15 cellular contexts compared by ENCODE assay signal in the genomic region with DNA sequence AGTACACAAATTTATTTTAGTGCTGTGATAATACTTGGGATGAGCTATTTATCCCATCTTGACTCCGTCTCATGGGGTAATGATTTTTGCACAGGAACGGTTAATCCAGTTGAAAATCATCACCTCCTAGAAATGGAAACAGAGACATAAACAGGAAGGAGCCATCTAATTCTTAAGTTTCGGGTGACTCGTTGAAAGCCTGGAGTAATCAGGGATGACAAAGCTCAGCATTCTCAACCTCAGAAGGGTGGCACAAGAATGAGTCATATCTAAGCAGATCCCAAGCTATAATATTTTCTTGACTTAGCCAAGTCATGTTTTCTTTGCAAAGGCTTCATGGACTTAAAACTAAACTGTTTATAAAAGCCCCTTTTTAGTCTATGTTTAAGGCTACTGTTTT.
DNase-seq lines count a peak whose midpoint lies in the region; ATAC-seq, FAIRE-seq and TF ChIP-seq lines count a peak whose summit lies in the region.
"Had no signal": no experiment of that assay in that cellular context is flagged by ENCODE, and none has a peak within 500 bp of the region (broad histone marks: within the 10 kb centered on the region; RNA-seq: fewer than 3 reads in every experiment).

No MANE protein-coding gene starts in this region.

- peaks cover 10% of the 10 kb centered on the region for H3K9me3 Mint-ChIP-seq in natural killer cell treated with Interleukin-12 subunit alpha and Interleukin-12 subunit beta and Interleukin-15 and Interleukin-18, amount 100 ng/mL, for 72 hours
- H3K9me3 Mint-ChIP-seq: activated naive CD8-positive, alpha-beta T cell treated with anti-CD3 and anti-CD28 coated beads, Interleukin-2, amount 50 U/mL, for 24 hours had no signal

- ATAC-seq in gastrocnemius medialis: no peak
- ATAC-seq in natural killer cell treated with Interleukin-12 subunit alpha and Interleukin-12 subunit beta and Interleukin-15 and Interleukin-18, amount 100 ng/mL, for 72 hours: no peak
- ATAC-seq: activated CD8-positive, alpha-beta memory T cell treated with anti-CD3 and anti-CD28 coated beads, Interleukin-2, amount 10 ng/mL, durations not matched to agents 7 days and 5 days; activated naive CD8-positive, alpha-beta T cell treated with anti-CD3 and anti-CD28 coated beads, Interleukin-2, amount 50 U/mL, for 24 hours; sciatic nerve had no signal

- in situ Hi-C loops in gastrocnemius medialis (cut with MboI; ENCODE audit: low sequenced_read_pairs in 4 of 4): no loop called here

- H3K9me3 ChIP-seq in SK-N-MC (ENCODE audit: low read depth, low read length): no peaks in the 10 kb centered on the region
- H3K9me3 ChIP-seq in skeletal muscle satellite cell (replicated peaks; ENCODE audit: low read length): no peaks in the 10 kb centered on the region
- no peaks in the 10 kb centered on the region for H3K9me3 ChIP-seq in Peyer's patch
- H3K9me3 ChIP-seq in gastrocnemius medialis: no peaks in the 10 kb centered on the region
- H3K9me3 ChIP-seq: thoracic aorta had no signal

- H3K27me3 ChIP-seq in skeletal muscle satellite cell (ENCODE audit: control insufficient read depth, insufficient read depth, low read length): no peaks in the 10 kb centered on the region
- no peaks in the 10 kb centered on the region for H3K27me3 ChIP-seq in Peyer's patch
- no peaks in the 10 kb centered on the region for H3K27me3 ChIP-seq in gastrocnemius medialis

- no peaks in the 10 kb centered on the region for H3K36me3 Mint-ChIP-seq in natural killer cell treated with Interleukin-12 subunit alpha and Interleukin-12 subunit beta and Interleukin-15 and Interleukin-18, amount 100 ng/mL, for 72 hours
- H3K36me3 Mint-ChIP-seq: activated CD8-positive, alpha-beta memory T cell treated with anti-CD3 and anti-CD28 coated beads, Interleukin-2, amount 10 ng/mL, durations not matched to agents 7 days and 5 days had no signal

- H3K36me3 ChIP-seq in SK-N-MC (ENCODE audit: insufficient read depth, low read length): 0 out of 2 replicates have a peak, but pooled peaks cover 3% of the 10 kb centered on the region
- no peaks in the 10 kb centered on the region for H3K36me3 ChIP-seq in skeletal muscle satellite cell (ENCODE audit: insufficient read depth, low read length)
- no peaks in the 10 kb centered on the region for H3K36me3 ChIP-seq in Peyer's patch
- no peaks in the 10 kb centered on the region for H3K36me3 ChIP-seq in gastrocnemius medialis
- H3K36me3 ChIP-seq: thoracic aorta had no signal

- peak; percentile 23 for FAIRE-seq in GM19239 (lab: Jason Lieb, UNC)

- DNase-seq in GM19239 (ENCODE audit: insufficient read length, low spot score) (no peak), SK-N-MC (ENCODE audit: low read depth, low spot score) (no peak), fibroblast of pulmonary artery (ENCODE audit: low read depth) (peak; percentile 11), Peyer's patch (no peak), gastrocnemius medialis (no peak), SW 1271 (lab: John Stamatoyannopoulos, UW) (no peak)
- no peak for DNase-seq in natural killer cell treated with Interleukin-12 subunit alpha and Interleukin-12 subunit beta and Interleukin-15 and Interleukin-18, amount 100 ng/mL, for 72 hours (ENCODE audit: low spot score)
- DNase-seq: activated CD8-positive, alpha-beta memory T cell treated with anti-CD3 and anti-CD28 coated beads, Interleukin-2, amount 10 ng/mL, durations not matched to agents 7 days and 5 days; activated naive CD8-positive, alpha-beta T cell treated with anti-CD3 and anti-CD28 coated beads, Interleukin-2, amount 50 U/mL, for 24 hours; Kasumi-1; NCI-H2227 treated with DMSO at 0.1 percent for 48 hours; SHP77 treated with DMSO at 0.1 percent for 48 hours had no signal

- TF ChIP-seq CTCF in fibroblast of pulmonary artery (IDR thresholded peaks at IDR 0.05; ENCODE audit: low read length, missing control alignments) (no peak), Peyer's patch (IDR thresholded peaks at IDR 0.05) (no peak), gastrocnemius medialis (IDR thresholded peaks at IDR 0.05 in 4 of 5, conservative IDR thresholded peaks at IDR 0.05 in 1 of 5) (no peak)

- no peak overlapping the region for H3K27ac Mint-ChIP-seq in natural killer cell treated with Interleukin-12 subunit alpha and Interleukin-12 subunit beta and Interleukin-15 and Interleukin-18, amount 100 ng/mL, for 72 hours
- H3K27ac Mint-ChIP-seq: activated CD8-positive, alpha-beta memory T cell treated with anti-CD3 and anti-CD28 coated beads, Interleukin-2, amount 10 ng/mL, durations not matched to agents 7 days and 5 days; activated naive CD8-positive, alpha-beta T cell treated with anti-CD3 and anti-CD28 coated beads, Interleukin-2, amount 50 U/mL, for 24 hours had no signal

- TF ChIP-seq POLR2A in Peyer's patch (IDR thresholded peaks at IDR 0.05): no peak
- no peak for TF ChIP-seq POLR2A in gastrocnemius medialis (IDR thresholded peaks at IDR 0.05)

- H3K4me1 ChIP-seq in skeletal muscle satellite cell (ENCODE audit: control insufficient read depth, insufficient read depth, low read length): peaks cover 24% of the 10 kb centered on the region
- H3K4me1 ChIP-seq in Peyer's patch: no peaks in the 10 kb centered on the region
- H3K4me1 ChIP-seq in gastrocnemius medialis: no peaks in the 10 kb centered on the region

- H3K4me3 Mint-ChIP-seq in natural killer cell treated with Interleukin-12 subunit alpha and Interleukin-12 subunit beta and Interleukin-15 and Interleukin-18, amount 100 ng/mL, for 72 hours: no peak overlapping the region
- H3K4me3 Mint-ChIP-seq: activated CD8-positive, alpha-beta memory T cell treated with anti-CD3 and anti-CD28 coated beads, Interleukin-2, amount 10 ng/mL, durations not matched to agents 7 days and 5 days; activated naive CD8-positive, alpha-beta T cell treated with anti-CD3 and anti-CD28 coated beads, Interleukin-2, amount 50 U/mL, for 24 hours had no signal

- H3K4me1 Mint-ChIP-seq in natural killer cell treated with Interleukin-12 subunit alpha and Interleukin-12 subunit beta and Interleukin-15 and Interleukin-18, amount 100 ng/mL, for 72 hours (ENCODE audit: low read depth in 2 of 2): no peaks in the 10 kb centered on the region
- H3K4me1 Mint-ChIP-seq: activated CD8-positive, alpha-beta memory T cell treated with anti-CD3 and anti-CD28 coated beads, Interleukin-2, amount 10 ng/mL, durations not matched to agents 7 days and 5 days; activated naive CD8-positive, alpha-beta T cell treated with anti-CD3 and anti-CD28 coated beads, Interleukin-2, amount 50 U/mL, for 24 hours had no signal

- peak overlapping the region; percentile 58 for H3K4me2 ChIP-seq in skeletal muscle satellite cell (ENCODE audit: low read length)

- intact Hi-C loops in gastrocnemius medialis (cut with DNase I; ENCODE audit: low total_unique reads): no loop called here

- peak overlapping the region; percentile 10; the same call in 1 of the 2 replicates for H3K27ac ChIP-seq in SK-N-MC
- H3K27ac ChIP-seq in Peyer's patch: no peak overlapping the region
- H3K27ac ChIP-seq in gastrocnemius medialis: no peak overlapping the region
- H3K27ac ChIP-seq: thoracic aorta had no signal

- H3K9ac ChIP-seq in SK-N-MC (ENCODE audit: insufficient read length) (no peak overlapping the region), skeletal muscle satellite cell (ENCODE audit: low read depth, low read length) (peak overlapping the region; percentile 3)

- peaks cover 5 to 9% of the 10 kb centered on the region in 2 donors for H3K27me3 Mint-ChIP-seq in natural killer cell treated with Interleukin-12 subunit alpha and Interleukin-12 subunit beta and Interleukin-15 and Interleukin-18, amount 100 ng/mL, for 72 hours

- H3K4me3 ChIP-seq in SK-N-MC: no peak overlapping the region
- no peak overlapping the region for H3K4me3 ChIP-seq in fibroblast of pulmonary artery (replicated peaks; ENCODE audit: low read depth, low read length)
- H3K4me3 ChIP-seq in skeletal muscle satellite cell (ENCODE audit: low read length): no peak overlapping the region
- no peak overlapping the region for H3K4me3 ChIP-seq in Peyer's patch
- no peak overlapping the region for H3K4me3 ChIP-seq in gastrocnemius medialis
- H3K4me3 ChIP-seq: thoracic aorta had no signal
